Comparison of ENCODE assay signal across 8 cellular contexts in genomic region chr1:58786184-58786926, GRCh38. TPM values are rescaled to one million over a fixed set of nuclear protein-coding genes. Genes with fewer than 3 reads are reported as not detected.
A peak's percentile ranks its signal among the peaks of the same experiment; 100 is the strongest.
DNase-seq lines count a peak whose midpoint lies in the region; TF ChIP-seq lines count a peak whose summit lies in the region.

No MANE protein-coding gene starts in this region.

- TF ChIP-seq CTCF in fibroblast of mammary gland (conservative IDR thresholded peaks at IDR 0.05; ENCODE audit: control insufficient read depth, insufficient read depth, low read depth, low read length) = no peak

- no peak overlapping the region for H3K4me3 ChIP-seq in CD8-positive, alpha-beta memory T cell (ENCODE audit: low read length)
- H3K4me3 ChIP-seq in SJCRH30 (no peak overlapping the region), fibroblast of mammary gland (ENCODE audit: control insufficient read depth, low read depth, low read length) (no peak overlapping the region), rectal smooth muscle tissue (ENCODE audit: low read length) (no peak overlapping the region)

- peak in 1 of 5 donors; percentile 7 for DNase-seq in CD8-positive, alpha-beta memory T cell
- DNase-seq in SJCRH30 (peak in 1 of 2 experiments; percentile 21), fibroblast of mammary gland (ENCODE audit: low read depth) (peak; percentile 68), SIG-M5 treated with dmso at 0.1 percent for 504 hours (lab: John Stamatoyannopoulos, UW; ENCODE audit: unreplicated experiment) (no peak), cortex of kidney (lab: John Stamatoyannopoulos, UW) (no peak), NCI-H1417 treated with DMSO at 0.1 percent for 48 hours (lab: John Stamatoyannopoulos, UW) (no peak), NCI-H1048 (lab: John Stamatoyannopoulos, UW) (no peak)

- no peaks in the 10 kb centered on the region for H3K9me3 ChIP-seq in CD8-positive, alpha-beta memory T cell (ENCODE audit: low read length)
- 0 out of 2 replicates have a peak, but pooled peaks cover 8% of the 10 kb centered on the region for H3K9me3 ChIP-seq in SJCRH30 (replicated peaks)

- H3K27me3 Mint-ChIP-seq in CD8-positive, alpha-beta memory T cell = peaks cover 0 to 19% of the 10 kb centered on the region in 2 donors

- H3K36me3 Mint-ChIP-seq in CD8-positive, alpha-beta memory T cell = peaks cover 17 to 41% (median 19%) of the 10 kb centered on the region in 3 donors

- POLR2A ChIA-PET in CD8-positive, alpha-beta memory T cell (lab: Charles Lee) = interaction anchor here (1.0 to 4.8 kb wide), 6 partner anchors 9 to 262 kb away, joined by 3 to 33 read pairs (median 4); no protein-coding TSS in a partner anchor

- no peaks in the 10 kb centered on the region for H3K27me3 ChIP-seq in CD8-positive, alpha-beta memory T cell (ENCODE audit: insufficient read depth, low read length, poor library complexity, severe bottlenecking)
- H3K27me3 ChIP-seq in SJCRH30 (no peaks in the 10 kb centered on the region), rectal smooth muscle tissue (ENCODE audit: control insufficient read depth, insufficient read depth, low read length) (no peaks in the 10 kb centered on the region)

- H3K4me1 ChIP-seq in CD8-positive, alpha-beta memory T cell (ENCODE audit: insufficient read depth, low read length) = peaks cover 19% of the 10 kb centered on the region
- peaks cover 4% of the 10 kb centered on the region; the same call in 1 of the 2 replicates for H3K4me1 ChIP-seq in SJCRH30
- peaks cover 3% of the 10 kb centered on the region for H3K4me1 ChIP-seq in rectal smooth muscle tissue (ENCODE audit: control insufficient read depth, insufficient read depth, low read length)

- no peak overlapping the region for H3K9ac ChIP-seq in rectal smooth muscle tissue (ENCODE audit: low read length)

- no peaks in the 10 kb centered on the region for H3K36me3 ChIP-seq in CD8-positive, alpha-beta memory T cell (ENCODE audit: insufficient read depth, low read length)
- peaks cover 24% of the 10 kb centered on the region for H3K36me3 ChIP-seq in SJCRH30
- H3K36me3 ChIP-seq in rectal smooth muscle tissue (ENCODE audit: control insufficient read depth, insufficient read depth, low read length) = peaks cover 11% of the 10 kb centered on the region

- peaks cover 0 to 10% (median 3%) of the 10 kb centered on the region in 5 donors for H3K9me3 Mint-ChIP-seq in CD8-positive, alpha-beta memory T cell

- CTCF ChIA-PET in CD8-positive, alpha-beta memory T cell (lab: Charles Lee) = interaction anchor here (0.8 to 1.9 kb wide), 6 partner anchors 9 to 913 kb away, joined by 3 to 6 read pairs (median 3); no protein-coding TSS in a partner anchor

- H3K27ac Mint-ChIP-seq in CD8-positive, alpha-beta memory T cell = peak overlapping the region; percentile 31 to 100 (median 98)

- H3K4me3 Mint-ChIP-seq in CD8-positive, alpha-beta memory T cell = peak overlapping the region; percentile 33 to 93 (median 91)

- H3K27ac ChIP-seq in CD8-positive, alpha-beta memory T cell (ENCODE audit: low read depth, low read length) = no peak overlapping the region
- H3K27ac ChIP-seq in SJCRH30 (peak overlapping the region; percentile 98), rectal smooth muscle tissue (ENCODE audit: low read depth, low read length) (peak overlapping the region; percentile 100)

- peaks cover 36 to 63% (median 49%) of the 10 kb centered on the region in 3 donors for H3K4me1 Mint-ChIP-seq in CD8-positive, alpha-beta memory T cell

RNA-seq across cellular contexts. Expression of gene JUN, which starts 2.5 kb away (rescaled TPM):
- 10 to 100 TPM; 25.5 to 27.7 TPM for total RNA-seq in CD8-positive, alpha-beta memory T cell
- polyA plus RNA-seq in CD8-positive, alpha-beta memory T cell = 163 TPM
- 92.2 and 96.2 TPM in 2 replicates for total RNA-seq in SJCRH30 (2014; rRNA removed; shearing (Covaris generic))
